In the genomic region with DNA sequence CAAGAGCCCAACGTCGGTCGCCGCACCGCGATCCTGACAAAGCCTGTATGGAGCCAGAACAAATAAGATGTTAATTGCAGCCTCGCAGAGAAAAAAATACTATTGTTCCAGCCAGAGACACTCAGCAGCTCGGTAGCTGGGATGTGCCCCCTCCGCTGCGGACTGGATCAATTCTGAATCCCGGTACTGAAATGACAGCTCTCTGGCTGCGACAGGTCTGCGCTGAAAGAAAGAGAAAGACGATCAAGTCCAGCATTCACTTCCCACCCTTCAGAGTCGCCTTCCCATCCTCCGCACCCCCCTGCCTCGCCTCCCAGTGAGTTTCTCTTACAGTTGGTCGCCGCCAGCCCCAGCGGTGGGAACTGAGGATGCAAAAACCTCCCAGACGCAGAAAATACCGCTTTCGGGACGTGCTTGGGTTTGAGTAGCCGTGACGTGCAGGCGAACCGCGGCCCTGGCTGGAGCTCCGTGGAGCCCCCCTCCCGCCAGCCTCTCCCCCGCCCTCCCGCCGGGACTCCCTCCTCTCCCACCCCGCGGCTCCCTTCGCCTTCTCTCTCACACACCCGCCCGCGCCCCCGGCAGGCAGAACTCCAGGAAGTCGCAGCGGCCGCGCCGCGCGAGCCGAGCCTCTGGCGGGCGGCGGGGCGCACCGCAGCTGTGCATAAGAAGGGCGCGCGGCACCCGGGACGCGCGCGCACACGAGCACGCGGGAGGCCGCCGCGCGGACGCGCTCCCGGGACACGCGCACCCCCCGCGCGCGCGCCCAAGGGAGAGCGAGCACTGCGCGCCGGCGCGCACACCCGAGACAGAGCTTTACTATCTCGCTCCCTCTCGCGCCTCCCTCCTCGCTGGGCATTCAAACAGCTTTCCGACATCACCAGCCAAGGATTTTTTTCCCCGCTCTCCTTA, we compare ENCODE assay signal across 1 cellular context.
TF ChIP-seq lines count a peak whose summit lies in the region.

A gene (plus strand): TSS at position 780 of the 909 bp plus-strand sequence. CDS start 3,394 bp downstream, outside the sequence.

TF ChIP-seq in SK-N-SH treated with all-trans-retinoic acid at 6 μM for 48 hours, 23 proteins besides CTCF, POLR2A, EP300 and RAD21 (continued from another document):
- TF ChIP-seq, protein P1, sequence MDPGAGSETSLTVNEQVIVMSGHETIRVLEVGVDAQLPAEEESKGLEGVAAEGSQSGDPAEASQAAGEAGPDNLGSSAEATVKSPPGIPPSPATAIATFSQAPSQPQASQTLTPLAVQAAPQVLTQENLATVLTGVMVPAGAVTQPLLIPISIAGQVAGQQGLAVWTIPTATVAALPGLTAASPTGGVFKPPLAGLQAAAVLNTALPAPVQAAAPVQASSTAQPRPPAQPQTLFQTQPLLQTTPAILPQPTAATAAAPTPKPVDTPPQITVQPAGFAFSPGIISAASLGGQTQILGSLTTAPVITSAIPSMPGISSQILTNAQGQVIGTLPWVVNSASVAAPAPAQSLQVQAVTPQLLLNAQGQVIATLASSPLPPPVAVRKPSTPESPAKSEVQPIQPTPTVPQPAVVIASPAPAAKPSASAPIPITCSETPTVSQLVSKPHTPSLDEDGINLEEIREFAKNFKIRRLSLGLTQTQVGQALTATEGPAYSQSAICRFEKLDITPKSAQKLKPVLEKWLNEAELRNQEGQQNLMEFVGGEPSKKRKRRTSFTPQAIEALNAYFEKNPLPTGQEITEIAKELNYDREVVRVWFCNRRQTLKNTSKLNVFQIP (CRISPR knock-in tag; IDR thresholded peaks at IDR 0.05; ENCODE audit: borderline replicate concordance, low read depth): no peak
- TF ChIP-seq ISL1 (CRISPR knock-in tag; IDR thresholded peaks at IDR 0.05) (no peak; the same call in 1 of the 2 replicates), PPARA (CRISPR knock-in tag; IDR thresholded peaks at IDR 0.05; ENCODE audit: borderline replicate concordance) (peak; percentile 97), ZNF565 (CRISPR knock-in tag; conservative IDR thresholded peaks at IDR 0.05; ENCODE audit: low read depth) (no peak)
